32 cellular contexts compared by ENCODE assay signal in the genomic region with DNA sequence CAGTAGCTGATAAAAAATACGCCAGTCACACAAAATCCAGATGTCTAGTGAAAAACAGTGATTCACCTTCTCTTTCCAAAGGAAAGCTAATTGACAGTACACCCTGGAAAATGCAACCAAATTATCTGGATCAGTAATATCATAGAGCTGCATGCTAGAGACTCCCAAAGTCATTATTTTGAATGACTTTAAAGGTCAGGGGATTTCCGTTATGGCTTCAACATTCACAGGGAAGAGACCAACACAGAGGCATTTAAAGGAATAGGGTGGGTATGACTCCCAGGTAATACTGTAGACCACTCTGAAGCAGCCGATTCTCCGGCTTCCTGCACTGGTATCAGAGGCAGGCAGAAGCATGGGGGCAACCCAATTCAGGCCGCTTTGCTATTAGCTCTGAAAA.
"Had no signal": no experiment of that assay in that cellular context is flagged by ENCODE, and none has a peak within 500 bp of the region (broad histone marks: within the 10 kb centered on the region; RNA-seq: fewer than 3 reads in every experiment).

No MANE protein-coding gene starts in this region.

- H3K4me1 Mint-ChIP-seq: activated CD4-positive, alpha-beta T cell treated with anti-CD3 and anti-CD28 coated beads for 36 hours; activated CD4-positive, alpha-beta T cell treated with anti-CD3 and anti-CD28 coated beads, Interleukin-2, amount 10 ng/mL, durations not matched to agents 7 days and 5 days; activated naive CD4-positive, alpha-beta T cell treated with anti-CD3 and anti-CD28 coated beads, Interleukin-2, amount 50 U/mL, for 24 hours; activated naive CD8-positive, alpha-beta T cell treated with anti-CD3 and anti-CD28 coated beads, Interleukin-2, amount 10 ng/mL, durations not matched to agents 7 days and 5 days had no signal

- H3K4me1 ChIP-seq: ascending aorta, breast epithelium had no signal

- H3K27me3 ChIP-seq: ascending aorta, body of pancreas, breast epithelium, Peyer's patch had no signal

- H3K9me3 ChIP-seq: ascending aorta, body of pancreas, breast epithelium, Peyer's patch had no signal

- H3K27ac ChIP-seq: ascending aorta, body of pancreas, breast epithelium, KMS-11, Peyer's patch had no signal

- H3K4me3 ChIP-seq: ascending aorta, body of pancreas, breast epithelium, Peyer's patch had no signal

- H3K9me3 Mint-ChIP-seq: activated CD4-positive, alpha-beta T cell treated with anti-CD3 and anti-CD28 coated beads, Interleukin-2, amount 10 ng/mL, durations not matched to agents 7 days and 5 days; activated naive CD4-positive, alpha-beta T cell treated with anti-CD3 and anti-CD28 coated beads, Interleukin-2, amount 50 U/mL, for 24 hours; activated naive CD8-positive, alpha-beta T cell treated with anti-CD3 and anti-CD28 coated beads, Interleukin-2, amount 10 ng/mL, durations not matched to agents 7 days and 5 days; activated T-cell treated with anti-CD3 and anti-CD28 coated beads, Interleukin-2, amount 50 U/mL, for 24 hours; activated T-helper 2 cell treated with anti-CD3 and anti-CD28 coated beads, Interferon-gamma antibody, Interleukin-2, Interleukin-4, amounts not matched to agents 10 μg/mL and 5 μg/mL and 100 μg/mL, durations not matched to agents 14 hours and 24 hours and 36 hours; WTC11 had no signal

- DNase-seq: activated CD4-positive, alpha-beta T cell treated with anti-CD3 and anti-CD28 coated beads for 36 hours; activated CD4-positive, alpha-beta T cell treated with anti-CD3 and anti-CD28 coated beads, Interleukin-2, amount 10 ng/mL, durations not matched to agents 7 days and 5 days; activated CD4-positive, alpha-beta T cell treated with anti-CD3 and anti-CD28 coated beads, Interleukin-2, amount 50 U/mL, for 48 hours; activated CD8-positive, alpha-beta T cell treated with anti-CD3 and anti-CD28 coated beads, Interleukin-2, amount 10 ng/mL, durations not matched to agents 7 days and 5 days; activated gamma-delta T cell; activated naive CD4-positive, alpha-beta T cell treated with Interleukin-2 at 50 U/mL for 16 hours; activated naive CD8-positive, alpha-beta T cell treated with anti-CD3 and anti-CD28 coated beads, Interleukin-2, amount 10 ng/mL, durations not matched to agents 7 days and 5 days; activated T-cell treated with anti-CD3 and anti-CD28 coated beads, Interleukin-2, amount 50 U/mL, for 24 hours; amygdala; body of pancreas; MM.1S; MV-4-11; NCI-H1092; NCI-H146; NCI-H187; NCI-H2029 treated with DMSO at 0.1 percent for 48 hours; NCI-H2107; NCI-H2171; NCI-H510A; NCI-H526; NCI-H748 treated with DMSO at 0.1 percent for 48 hours; NK-92 treated with Interleukin-12 subunit alpha and Interleukin-12 subunit beta, amount 100 ng/mL, for 24 hours; PC-3; Peyer's patch; RPMI8226 had no signal

- H3K27ac Mint-ChIP-seq: activated CD4-positive, alpha-beta T cell treated with anti-CD3 and anti-CD28 coated beads for 36 hours; activated CD4-positive, alpha-beta T cell treated with anti-CD3 and anti-CD28 coated beads, Interleukin-2, amount 10 ng/mL, durations not matched to agents 7 days and 5 days; activated CD8-positive, alpha-beta T cell treated with anti-CD3 and anti-CD28 coated beads, Interleukin-2, amount 10 ng/mL, durations not matched to agents 7 days and 5 days; activated naive CD4-positive, alpha-beta T cell treated with anti-CD3 and anti-CD28 coated beads, Interleukin-2, amount 50 U/mL, for 24 hours; activated naive CD8-positive, alpha-beta T cell treated with anti-CD3 and anti-CD28 coated beads, Interleukin-2, amount 10 ng/mL, durations not matched to agents 7 days and 5 days; activated T-cell treated with anti-CD3 and anti-CD28 coated beads, Interleukin-2, amount 50 U/mL, for 24 hours; activated T-helper 2 cell treated with anti-CD3 and anti-CD28 coated beads, Interferon-gamma antibody, Interleukin-2, Interleukin-4, amounts not matched to agents 10 μg/mL and 5 μg/mL and 100 μg/mL, durations not matched to agents 14 hours and 24 hours and 36 hours; WTC11 had no signal

- H3K36me3 ChIP-seq: ascending aorta, breast epithelium had no signal

- H3K36me3 Mint-ChIP-seq: activated naive CD4-positive, alpha-beta T cell treated with anti-CD3 and anti-CD28 coated beads, Interleukin-2, amount 50 U/mL, for 24 hours; activated naive CD8-positive, alpha-beta T cell treated with anti-CD3 and anti-CD28 coated beads, Interleukin-2, amount 10 ng/mL, durations not matched to agents 7 days and 5 days; WTC11 had no signal

- H3K4me3 Mint-ChIP-seq: activated CD4-positive, alpha-beta T cell treated with anti-CD3 and anti-CD28 coated beads for 36 hours; activated CD4-positive, alpha-beta T cell treated with anti-CD3 and anti-CD28 coated beads, Interleukin-2, amount 10 ng/mL, durations not matched to agents 7 days and 5 days; activated CD8-positive, alpha-beta T cell treated with anti-CD3 and anti-CD28 coated beads, Interleukin-2, amount 10 ng/mL, durations not matched to agents 7 days and 5 days; activated naive CD4-positive, alpha-beta T cell treated with anti-CD3 and anti-CD28 coated beads, Interleukin-2, amount 50 U/mL, for 24 hours; activated naive CD8-positive, alpha-beta T cell treated with anti-CD3 and anti-CD28 coated beads, Interleukin-2, amount 10 ng/mL, durations not matched to agents 7 days and 5 days; activated T-cell treated with anti-CD3 and anti-CD28 coated beads, Interleukin-2, amount 50 U/mL, for 24 hours; WTC11 had no signal

- ATAC-seq: activated CD4-positive, alpha-beta T cell treated with anti-CD3 and anti-CD28 coated beads for 36 hours; activated CD4-positive, CD25-positive, alpha-beta regulatory T cell treated with anti-CD3 and anti-CD28 coated beads, Interleukin-2, amount 50 U/mL, for 24 hours; activated CD8-positive, alpha-beta T cell treated with anti-CD3 and anti-CD28 coated beads, Interleukin-2, amount 10 ng/mL, durations not matched to agents 7 days and 5 days; body of pancreas; PC-3; WTC11 had no signal
